1 cellular context compared by ENCODE assay signal in the genomic region with DNA sequence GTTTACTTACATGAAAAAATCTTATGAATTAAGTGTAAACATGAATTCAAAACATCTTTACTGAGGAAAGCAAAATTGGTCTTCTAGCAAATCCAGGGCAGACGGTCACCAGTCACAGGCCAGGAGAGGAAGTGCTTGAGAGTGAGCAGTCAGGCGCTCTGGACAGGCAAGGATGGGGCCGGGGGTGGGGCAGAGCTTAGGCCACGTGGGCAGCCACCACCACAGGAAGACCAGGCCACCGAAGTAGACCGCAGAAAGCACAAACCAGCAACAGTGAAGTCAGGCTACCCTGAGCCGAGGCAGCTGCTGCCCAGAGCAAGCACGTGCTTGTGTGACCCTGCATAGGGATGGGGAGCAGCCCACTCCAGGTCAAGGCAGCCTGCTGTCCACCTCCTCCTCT.
TF ChIP-seq lines count a peak whose summit lies in the region.

No MANE protein-coding gene starts in this region.

TF ChIP-seq in SK-N-SH, 30 proteins besides CTCF, POLR2A, EP300 and RAD21 (continued from another document):
- TF ChIP-seq, protein P1, sequence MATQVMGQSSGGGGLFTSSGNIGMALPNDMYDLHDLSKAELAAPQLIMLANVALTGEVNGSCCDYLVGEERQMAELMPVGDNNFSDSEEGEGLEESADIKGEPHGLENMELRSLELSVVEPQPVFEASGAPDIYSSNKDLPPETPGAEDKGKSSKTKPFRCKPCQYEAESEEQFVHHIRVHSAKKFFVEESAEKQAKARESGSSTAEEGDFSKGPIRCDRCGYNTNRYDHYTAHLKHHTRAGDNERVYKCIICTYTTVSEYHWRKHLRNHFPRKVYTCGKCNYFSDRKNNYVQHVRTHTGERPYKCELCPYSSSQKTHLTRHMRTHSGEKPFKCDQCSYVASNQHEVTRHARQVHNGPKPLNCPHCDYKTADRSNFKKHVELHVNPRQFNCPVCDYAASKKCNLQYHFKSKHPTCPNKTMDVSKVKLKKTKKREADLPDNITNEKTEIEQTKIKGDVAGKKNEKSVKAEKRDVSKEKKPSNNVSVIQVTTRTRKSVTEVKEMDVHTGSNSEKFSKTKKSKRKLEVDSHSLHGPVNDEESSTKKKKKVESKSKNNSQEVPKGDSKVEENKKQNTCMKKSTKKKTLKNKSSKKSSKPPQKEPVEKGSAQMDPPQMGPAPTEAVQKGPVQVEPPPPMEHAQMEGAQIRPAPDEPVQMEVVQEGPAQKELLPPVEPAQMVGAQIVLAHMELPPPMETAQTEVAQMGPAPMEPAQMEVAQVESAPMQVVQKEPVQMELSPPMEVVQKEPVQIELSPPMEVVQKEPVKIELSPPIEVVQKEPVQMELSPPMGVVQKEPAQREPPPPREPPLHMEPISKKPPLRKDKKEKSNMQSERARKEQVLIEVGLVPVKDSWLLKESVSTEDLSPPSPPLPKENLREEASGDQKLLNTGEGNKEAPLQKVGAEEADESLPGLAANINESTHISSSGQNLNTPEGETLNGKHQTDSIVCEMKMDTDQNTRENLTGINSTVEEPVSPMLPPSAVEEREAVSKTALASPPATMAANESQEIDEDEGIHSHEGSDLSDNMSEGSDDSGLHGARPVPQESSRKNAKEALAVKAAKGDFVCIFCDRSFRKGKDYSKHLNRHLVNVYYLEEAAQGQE (IDR thresholded peaks at IDR 0.05; ENCODE audit: low read depth, low read length): no peak
- TF ChIP-seq MEF2A (IDR thresholded peaks at IDR 0.05; ENCODE audit: borderline replicate concordance, low read depth): no peak
- TF ChIP-seq, protein P2, sequence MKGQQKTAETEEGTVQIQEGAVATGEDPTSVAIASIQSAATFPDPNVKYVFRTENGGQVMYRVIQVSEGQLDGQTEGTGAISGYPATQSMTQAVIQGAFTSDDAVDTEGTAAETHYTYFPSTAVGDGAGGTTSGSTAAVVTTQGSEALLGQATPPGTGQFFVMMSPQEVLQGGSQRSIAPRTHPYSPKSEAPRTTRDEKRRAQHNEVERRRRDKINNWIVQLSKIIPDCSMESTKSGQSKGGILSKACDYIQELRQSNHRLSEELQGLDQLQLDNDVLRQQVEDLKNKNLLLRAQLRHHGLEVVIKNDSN (IDR thresholded peaks at IDR 0.05; ENCODE audit: borderline replicate concordance, low read depth): no peak
- TF ChIP-seq, protein P3, sequence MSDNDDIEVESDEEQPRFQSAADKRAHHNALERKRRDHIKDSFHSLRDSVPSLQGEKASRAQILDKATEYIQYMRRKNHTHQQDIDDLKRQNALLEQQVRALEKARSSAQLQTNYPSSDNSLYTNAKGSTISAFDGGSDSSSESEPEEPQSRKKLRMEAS (IDR thresholded peaks at IDR 0.05; ENCODE audit: low read depth): no peak
